ENCODE assay signal across 1 cellular context in the genomic region with DNA sequence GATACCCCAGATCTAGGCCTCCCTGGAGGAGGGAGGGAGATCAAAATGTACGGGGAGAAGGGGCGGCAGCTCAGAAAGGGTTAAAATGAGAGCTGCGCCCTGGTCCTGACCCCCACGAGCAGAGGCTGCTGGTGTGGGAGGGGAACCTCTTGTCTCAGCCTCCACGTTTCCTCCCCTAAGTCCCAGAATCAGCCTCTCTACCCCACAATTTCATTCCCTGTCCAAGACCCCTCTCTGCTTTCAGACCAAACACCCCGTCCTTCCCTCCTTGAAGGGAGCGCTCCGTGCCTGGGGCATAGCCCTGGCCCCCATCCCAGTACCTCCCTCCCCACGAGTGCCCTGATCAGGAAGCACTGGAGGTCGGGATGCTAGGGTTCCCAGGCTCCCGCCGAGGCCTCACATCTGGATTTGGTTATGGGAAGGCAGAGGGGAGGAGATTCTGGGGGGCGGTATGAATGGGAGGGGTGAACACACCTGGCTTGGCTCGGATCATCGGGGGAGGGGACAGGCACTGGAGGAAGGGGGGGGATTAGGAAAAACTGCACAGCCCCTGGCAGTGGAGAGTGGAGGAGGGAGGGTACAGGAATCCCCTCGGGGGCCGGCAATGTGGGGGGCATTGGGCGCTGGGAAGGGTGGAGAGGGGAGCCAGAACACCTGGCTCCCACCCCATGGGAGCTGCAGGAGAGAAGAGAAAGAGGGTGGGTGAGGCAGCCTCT.
TF ChIP-seq lines count a peak whose summit lies in the region.

No MANE protein-coding gene starts in this region.

TF ChIP-seq in WTC11, 78 proteins besides CTCF, POLR2A, EP300 and RAD21 (continued from another document):
- TF ChIP-seq, protein P1, sequence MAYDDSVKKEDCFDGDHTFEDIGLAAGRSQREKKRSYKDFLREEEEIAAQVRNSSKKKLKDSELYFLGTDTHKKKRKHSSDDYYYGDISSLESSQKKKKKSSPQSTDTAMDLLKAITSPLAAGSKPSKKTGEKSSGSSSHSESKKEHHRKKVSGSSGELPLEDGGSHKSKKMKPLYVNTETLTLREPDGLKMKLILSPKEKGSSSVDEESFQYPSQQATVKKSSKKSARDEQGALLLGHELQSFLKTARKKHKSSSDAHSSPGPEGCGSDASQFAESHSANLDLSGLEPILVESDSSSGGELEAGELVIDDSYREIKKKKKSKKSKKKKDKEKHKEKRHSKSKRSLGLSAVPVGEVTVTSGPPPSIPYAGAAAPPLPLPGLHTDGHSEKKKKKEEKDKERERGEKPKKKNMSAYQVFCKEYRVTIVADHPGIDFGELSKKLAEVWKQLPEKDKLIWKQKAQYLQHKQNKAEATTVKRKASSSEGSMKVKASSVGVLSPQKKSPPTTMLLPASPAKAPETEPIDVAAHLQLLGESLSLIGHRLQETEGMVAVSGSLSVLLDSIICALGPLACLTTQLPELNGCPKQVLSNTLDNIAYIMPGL (CRISPR knock-in tag; IDR thresholded peaks at IDR 0.05), result no peak
- TF ChIP-seq ZNF219 (CRISPR knock-in tag; IDR thresholded peaks at IDR 0.05; ENCODE audit: borderline replicate concordance) (no peak), SOX15 (CRISPR knock-in tag; IDR thresholded peaks at IDR 0.05) (no peak), CBFB (CRISPR knock-in tag; IDR thresholded peaks at IDR 0.05; ENCODE audit: low read depth) (no peak), NR3C1 (CRISPR knock-in tag; conservative IDR thresholded peaks at IDR 0.05; ENCODE audit: low read depth) (no peak)
- TF ChIP-seq, protein P2, sequence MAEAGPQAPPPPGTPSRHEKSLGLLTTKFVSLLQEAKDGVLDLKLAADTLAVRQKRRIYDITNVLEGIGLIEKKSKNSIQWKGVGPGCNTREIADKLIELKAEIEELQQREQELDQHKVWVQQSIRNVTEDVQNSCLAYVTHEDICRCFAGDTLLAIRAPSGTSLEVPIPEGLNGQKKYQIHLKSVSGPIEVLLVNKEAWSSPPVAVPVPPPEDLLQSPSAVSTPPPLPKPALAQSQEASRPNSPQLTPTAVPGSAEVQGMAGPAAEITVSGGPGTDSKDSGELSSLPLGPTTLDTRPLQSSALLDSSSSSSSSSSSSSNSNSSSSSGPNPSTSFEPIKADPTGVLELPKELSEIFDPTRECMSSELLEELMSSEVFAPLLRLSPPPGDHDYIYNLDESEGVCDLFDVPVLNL (CRISPR knock-in tag; IDR thresholded peaks at IDR 0.05; ENCODE audit: borderline replicate concordance, low read depth), result no peak
- TF ChIP-seq, protein P3, sequence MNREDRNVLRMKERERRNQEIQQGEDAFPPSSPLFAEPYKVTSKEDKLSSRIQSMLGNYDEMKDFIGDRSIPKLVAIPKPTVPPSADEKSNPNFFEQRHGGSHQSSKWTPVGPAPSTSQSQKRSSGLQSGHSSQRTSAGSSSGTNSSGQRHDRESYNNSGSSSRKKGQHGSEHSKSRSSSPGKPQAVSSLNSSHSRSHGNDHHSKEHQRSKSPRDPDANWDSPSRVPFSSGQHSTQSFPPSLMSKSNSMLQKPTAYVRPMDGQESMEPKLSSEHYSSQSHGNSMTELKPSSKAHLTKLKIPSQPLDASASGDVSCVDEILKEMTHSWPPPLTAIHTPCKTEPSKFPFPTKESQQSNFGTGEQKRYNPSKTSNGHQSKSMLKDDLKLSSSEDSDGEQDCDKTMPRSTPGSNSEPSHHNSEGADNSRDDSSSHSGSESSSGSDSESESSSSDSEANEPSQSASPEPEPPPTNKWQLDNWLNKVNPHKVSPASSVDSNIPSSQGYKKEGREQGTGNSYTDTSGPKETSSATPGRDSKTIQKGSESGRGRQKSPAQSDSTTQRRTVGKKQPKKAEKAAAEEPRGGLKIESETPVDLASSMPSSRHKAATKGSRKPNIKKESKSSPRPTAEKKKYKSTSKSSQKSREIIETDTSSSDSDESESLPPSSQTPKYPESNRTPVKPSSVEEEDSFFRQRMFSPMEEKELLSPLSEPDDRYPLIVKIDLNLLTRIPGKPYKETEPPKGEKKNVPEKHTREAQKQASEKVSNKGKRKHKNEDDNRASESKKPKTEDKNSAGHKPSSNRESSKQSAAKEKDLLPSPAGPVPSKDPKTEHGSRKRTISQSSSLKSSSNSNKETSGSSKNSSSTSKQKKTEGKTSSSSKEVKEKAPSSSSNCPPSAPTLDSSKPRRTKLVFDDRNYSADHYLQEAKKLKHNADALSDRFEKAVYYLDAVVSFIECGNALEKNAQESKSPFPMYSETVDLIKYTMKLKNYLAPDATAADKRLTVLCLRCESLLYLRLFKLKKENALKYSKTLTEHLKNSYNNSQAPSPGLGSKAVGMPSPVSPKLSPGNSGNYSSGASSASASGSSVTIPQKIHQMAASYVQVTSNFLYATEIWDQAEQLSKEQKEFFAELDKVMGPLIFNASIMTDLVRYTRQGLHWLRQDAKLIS (CRISPR knock-in tag; IDR thresholded peaks at IDR 0.05; ENCODE audit: borderline replicate concordance), result no peak
